ENCODE assay signal across 8 cellular contexts in genomic region chr20:44780226-44780625, GRCh38. TPM values are rescaled to one million over a fixed set of nuclear protein-coding genes. Genes with fewer than 3 reads are reported as not detected.
DNase-seq lines count a peak whose midpoint lies in the region; ATAC-seq, FAIRE-seq and TF ChIP-seq lines count a peak whose summit lies in the region.

No MANE protein-coding gene starts in this region.

- no peak overlapping the region for H2BK5ac ChIP-seq in neuronal stem cell (ENCODE audit: low read length)

- no peak overlapping the region for H3K27ac ChIP-seq in neuronal stem cell (replicated peaks; ENCODE audit: low read length)

- FAIRE-seq in H54 (lab: Jason Lieb, UNC): no peak

- no peak overlapping the region for H4K8ac ChIP-seq in neuronal stem cell (ENCODE audit: low read depth, low read length)

- H3K4me3 ChIP-seq in neuronal stem cell (ENCODE audit: low read length in 2 of 2): no peak overlapping the region

- H4K91ac ChIP-seq in neuronal stem cell (ENCODE audit: low read depth, low read length, poor library complexity): no peak overlapping the region

- DNase-seq in H54 (ENCODE audit: insufficient read length, low spot score) (peak; percentile 42), RPMI8226 (peak; percentile 66), dedifferentiated amniotic fluid mesenchymal stem cell (ENCODE audit: extremely low spot score) (peak; percentile 33), neuronal stem cell (ENCODE audit: low spot score) (peak; percentile 72), NCI-H1436 (lab: John Stamatoyannopoulos, UW) (no peak)
- no peak for DNase-seq in NK-92 treated with Interleukin-12 subunit alpha and Interleukin-12 subunit beta, amount 100 ng/mL, for 24 hours (lab: John Stamatoyannopoulos, UW)

- H3K14ac ChIP-seq in neuronal stem cell (ENCODE audit: low read length): no peak overlapping the region

- ATAC-seq in GM21723 (IDR thresholded peaks at IDR 0.05; ENCODE audit: unreplicated experiment) (no peak), GM19455 (IDR thresholded peaks at IDR 0.05; ENCODE audit: unreplicated experiment) (no peak)

- no CpG with 5 or more reads among the region's 5 CpGs for whole genome bisulfite sequencing in neuronal stem cell (ENCODE audit: extremely low coverage in 2 of 2, insufficient read length in 2 of 2, insufficient replicate concordance in 1 of 2), 2 donors

- no peaks in the 10 kb centered on the region for H3K4me1 ChIP-seq in neuronal stem cell (ENCODE audit: control insufficient read depth in 2 of 2, insufficient read depth in 1 of 2, low read depth in 1 of 2, low read length in 2 of 2)

- no peak overlapping the region for H3K9ac ChIP-seq in neuronal stem cell (ENCODE audit: low read depth, low read length, poor library complexity)

- no peaks in the 10 kb centered on the region for H3K27me3 ChIP-seq in neuronal stem cell (ENCODE audit: control insufficient read depth in 3 of 3, insufficient read depth in 3 of 3, low read depth in 1 of 3, low read length in 3 of 3)

- H3K23ac ChIP-seq in neuronal stem cell (ENCODE audit: low read depth, low read length, poor library complexity): no peak overlapping the region

- no peak overlapping the region for H2BK15ac ChIP-seq in neuronal stem cell (ENCODE audit: low read length)

- no peak overlapping the region for H3K18ac ChIP-seq in neuronal stem cell (ENCODE audit: low read length)

- H3K79me1 ChIP-seq in neuronal stem cell (ENCODE audit: low read depth, low read length): no peaks in the 10 kb centered on the region

- no peaks in the 10 kb centered on the region for H3K9me3 ChIP-seq in neuronal stem cell (replicated peaks in 1 of 2; ENCODE audit: control insufficient read depth in 2 of 2, insufficient read depth in 1 of 2, low read depth in 1 of 2, low read length in 2 of 2)

- H2BK12ac ChIP-seq in neuronal stem cell (ENCODE audit: low read length): no peak overlapping the region

- no peak overlapping the region for H2AK5ac ChIP-seq in neuronal stem cell (ENCODE audit: low read depth, low read length)

- H3K36me3 ChIP-seq in neuronal stem cell (replicated peaks in 1 of 2; ENCODE audit: control insufficient read depth in 2 of 2, insufficient read depth in 2 of 2, low read length in 2 of 2): no peaks in the 10 kb centered on the region

- H3K4ac ChIP-seq in neuronal stem cell (ENCODE audit: low read length): no peak overlapping the region

- no peak overlapping the region for H2AFZ ChIP-seq in neuronal stem cell (ENCODE audit: low read length)

- H3K4me2 ChIP-seq in neuronal stem cell (ENCODE audit: insufficient read depth, low read length, poor library complexity, severe bottlenecking): no peak overlapping the region

- TF ChIP-seq POLR2A in H54 (IDR thresholded peaks at IDR 0.05; ENCODE audit: low read depth, low read length): no peak

- no peak overlapping the region for H2BK120ac ChIP-seq in neuronal stem cell (ENCODE audit: low read depth, low read length)

RNA-seq across cellular contexts. Expression of gene RIMS4, which starts 30.1 kb away (rescaled TPM):
- polyA plus RNA-seq in neuronal stem cell (2013, experiment 1 of 2): 2.9 TPM
- 3.0 TPM for polyA plus RNA-seq in neuronal stem cell (2013, experiment 2 of 2)

RNA-seq across cellular contexts. Expression of gene KCNK15, which starts 34.6 kb away (rescaled TPM):
- 0.08 TPM for polyA plus RNA-seq in neuronal stem cell (2013, experiment 1 of 2)
- polyA plus RNA-seq in neuronal stem cell (2013, experiment 2 of 2): 0.04 TPM

Comparison
In these comparisons a context has a peak if more than half of its experiments do, and no peak if none do; other contexts are left out.
1. DNase-seq: peak in H54 (single experiment), RPMI8226 (single experiment), dedifferentiated amniotic fluid mesenchymal stem cell (single experiment) and neuronal stem cell (single experiment); none in NK-92 treated with Interleukin-12 subunit alpha and Interleukin-12 subunit beta, amount 100 ng/mL, for 24 hours (single experiment) and NCI-H1436 (single experiment).